2 cellular contexts compared by ENCODE assay signal in genomic region chr3:172065534-172065933, GRCh38.
TF ChIP-seq lines count a peak whose summit lies in the region.

No MANE protein-coding gene starts in this region.

TF ChIP-seq in K562, 482 proteins besides CTCF, POLR2A, EP300 and RAD21 (continues in another document):
- TF ChIP-seq NFIC (IDR thresholded peaks at IDR 0.05), result peak; percentile 95
- no peak for TF ChIP-seq CUX1 (CRISPR knock-in tag; IDR thresholded peaks at IDR 0.05)
- TF ChIP-seq LEF1 (IDR thresholded peaks at IDR 0.05), result peak; percentile 79
- no peak for TF ChIP-seq DEAF1 (CRISPR knock-in tag; IDR thresholded peaks at IDR 0.05)
- no peak for TF ChIP-seq SRSF9 (IDR thresholded peaks at IDR 0.05; ENCODE audit: borderline replicate concordance, low read depth, low read length)
- TF ChIP-seq ARHGAP35 (IDR thresholded peaks at IDR 0.05; ENCODE audit: partially characterized antibody), result no peak
- no peak for TF ChIP-seq TSHZ1 (CRISPR knock-in tag; IDR thresholded peaks at IDR 0.05)
- peak; percentile 76 to 80; a peak in 3 of 4 replicates for TF ChIP-seq FOXK2 (conservative IDR thresholded peaks at IDR 0.05 in 1 of 2, IDR thresholded peaks at IDR 0.05 in 1 of 2; ENCODE audit: low read depth in 2 of 2)
- peak; percentile 25; the same call in 1 of the 2 replicates for TF ChIP-seq MAFF (IDR thresholded peaks at IDR 0.05; ENCODE audit: low read length)

TF ChIP-seq in HepG2, 621 proteins besides CTCF, POLR2A, EP300 and RAD21:
- TF ChIP-seq NFRKB (IDR thresholded peaks at IDR 0.05), result no peak
- no peak for TF ChIP-seq ZNF546 (CRISPR knock-in tag; conservative IDR thresholded peaks at IDR 0.05)
- no peak for TF ChIP-seq CENPT (CRISPR knock-in tag; IDR thresholded peaks at IDR 0.05; ENCODE audit: low read depth)
- TF ChIP-seq FOXP1 (IDR thresholded peaks at IDR 0.05), result no peak
- no peak for TF ChIP-seq FOXP1 (CRISPR knock-in tag; IDR thresholded peaks at IDR 0.05)
- 0 out of 2 replicates have a peak, but pooled peaks have one; percentile 4 for TF ChIP-seq POLR2G (IDR thresholded peaks at IDR 0.05; ENCODE audit: low read depth, low read length)
- no peak for TF ChIP-seq ATM (IDR thresholded peaks at IDR 0.05; ENCODE audit: borderline replicate concordance)
- no peak for TF ChIP-seq NFE2L1 (CRISPR knock-in tag; IDR thresholded peaks at IDR 0.05; ENCODE audit: borderline replicate concordance)
